ENCODE assay signal across 22 cellular contexts in the genomic region with DNA sequence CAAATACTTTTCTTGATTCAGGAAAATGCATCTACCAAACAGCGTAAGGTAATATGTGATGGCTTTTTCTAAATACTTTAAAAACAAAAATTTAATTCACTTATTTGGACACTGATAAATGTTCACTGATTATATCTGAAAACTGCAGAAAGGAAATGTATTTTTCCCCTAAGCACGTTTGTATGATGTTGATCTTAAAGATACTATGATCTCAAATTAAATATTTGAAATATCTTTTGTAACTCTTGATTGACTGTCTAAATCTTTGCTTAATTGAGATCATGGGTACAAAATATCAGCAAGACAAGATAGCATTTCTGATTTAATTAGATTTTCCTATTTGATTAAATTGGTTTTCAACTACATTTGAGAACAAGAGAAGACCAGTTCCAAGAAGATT.
"Had no signal": no experiment of that assay in that cellular context is flagged by ENCODE, and none has a peak within 500 bp of the region (broad histone marks: within the 10 kb centered on the region; RNA-seq: fewer than 3 reads in every experiment).

No MANE protein-coding gene starts in this region.

- H3K27ac ChIP-seq: colonic mucosa, epithelial cell of prostate, foreskin keratinocyte, heart left ventricle, hepatocyte, left lung, lower lobe of right lung had no signal

- H3K9me3 ChIP-seq: colonic mucosa, gastroesophageal sphincter, left lung, lower lobe of right lung, mucosa of descending colon had no signal

- H3K4me1 ChIP-seq: colonic mucosa, foreskin keratinocyte, heart left ventricle, left lung had no signal

- ATAC-seq: effector memory CD8-positive, alpha-beta T cell; esophagus mucosa; foreskin keratinocyte; gastroesophageal sphincter; heart left ventricle; left cardiac atrium; left lung; left ventricle myocardium superior; lower lobe of right lung; mucosa of descending colon had no signal

- H3K27me3 ChIP-seq: colonic mucosa, foreskin keratinocyte, gastroesophageal sphincter, heart left ventricle, hepatocyte, left lung had no signal

- H3K4me3 ChIP-seq: colonic mucosa, gastroesophageal sphincter, heart left ventricle, hepatocyte, left lung, lower lobe of right lung, mucosa of descending colon had no signal

- DNase-seq: colonic mucosa; cortex of kidney; effector CD8-positive, alpha-beta T cell; effector memory CD8-positive, alpha-beta T cell; endodermal cell; erythroblast; foreskin keratinocyte; heart left ventricle; hypothalamus; immature natural killer cell; left cardiac atrium; left lung; left ventricle myocardium superior; lower lobe of right lung; mucosa of descending colon; naive B cell had no signal

- FAIRE-seq: frontal cortex, keratinocyte had no signal

- H3K36me3 ChIP-seq: colonic mucosa, gastroesophageal sphincter, heart left ventricle, left lung, lower lobe of right lung had no signal
